ENCODE assay signal across 10 cellular contexts in the genomic region with DNA sequence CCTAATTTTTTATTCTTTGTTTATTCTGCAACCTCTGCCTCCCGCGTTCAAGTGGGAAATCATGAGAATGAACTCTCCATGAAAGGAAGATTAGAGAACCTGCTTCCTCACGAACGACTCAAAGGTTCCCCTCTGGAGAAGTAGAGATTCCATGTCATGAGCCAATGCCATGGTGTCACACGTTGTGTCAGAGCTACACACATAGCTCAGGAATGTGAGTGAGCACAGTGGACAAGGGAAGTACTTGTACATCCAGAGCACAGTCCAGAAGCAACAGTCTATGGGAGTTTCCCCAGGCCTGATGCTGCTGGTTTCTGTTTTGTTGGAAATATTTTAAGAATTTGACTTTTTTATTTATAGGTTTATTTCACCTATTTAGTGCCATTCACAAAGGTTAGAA. TPM values are rescaled to one million over a fixed set of nuclear protein-coding genes. Genes with fewer than 3 reads are reported as not detected.
DNase-seq lines count a peak whose midpoint lies in the region; ATAC-seq, FAIRE-seq and TF ChIP-seq lines count a peak whose summit lies in the region.
"Had no signal": no experiment of that assay in that cellular context is flagged by ENCODE, and none has a peak within 500 bp of the region (broad histone marks: within the 10 kb centered on the region; RNA-seq: fewer than 3 reads in every experiment).

No MANE protein-coding gene starts in this region.

- TF ChIP-seq CTCF in heart left ventricle (IDR thresholded peaks at IDR 0.05), result no peak

- H3K27ac ChIP-seq in heart left ventricle (peak overlapping the region in 3 of 12 donors; percentile 46 to 53 (median 48)), right cardiac atrium (ENCODE audit: low read length) (no peak overlapping the region)

- TF ChIP-seq POLR2A in heart left ventricle (IDR thresholded peaks at IDR 0.05) (no peak), GM12892 (IDR thresholded peaks at IDR 0.05; ENCODE audit: low read depth, low read length) (no peak)

- intact Hi-C loops in heart left ventricle (cut with DNase I) (loop anchor here in 1 of 10 donors (5.0 kb wide), 1 partner anchor 35 kb away; no protein-coding TSS in a partner anchor), Right ventricle myocardium superior (cut with DNase I) (no loop called here), right cardiac atrium (cut with DNase I) (no loop called here)

- H3K4me1 ChIP-seq in heart left ventricle (peaks cover 0 to 46% (median 22%) of the 10 kb centered on the region in 12 donors), right cardiac atrium (ENCODE audit: control insufficient read depth, insufficient read depth, low read length) (peaks cover 9% of the 10 kb centered on the region)

- DNase-seq in heart left ventricle, result peak in 2 of 5 donors; percentile 21 to 47
- DNase-seq in Right ventricle myocardium superior, result no peak
- DNase-seq in astrocyte of the hippocampus (ENCODE audit: low read depth, low spot score), result peak; percentile 85
- no peak for DNase-seq in right cardiac atrium
- no peak for DNase-seq in GM12892 (ENCODE audit: insufficient read length)
- no peak for DNase-seq in hypothalamus (lab: John Stamatoyannopoulos, UW)
- DNase-seq in NCI-H748 (lab: John Stamatoyannopoulos, UW; ENCODE audit: unreplicated experiment), result no peak
- no peak for DNase-seq in activated T-cell treated with anti-CD3 and anti-CD28 coated beads for 4 hours
- DNase-seq: GDM1, NCI-H1105 had no signal

- FAIRE-seq in GM12892 (lab: Jason Lieb, UNC), result no peak

- H3K36me3 ChIP-seq in heart left ventricle, result no peaks in the 10 kb centered on the region

- 32 to 49% (median 45%) methylated on average over 5 of the region's 5 CpGs for WGBS in heart left ventricle, 4 donors
- WGBS in right cardiac atrium, result 53% methylated on average over 5 of the region's 5 CpGs

- H3K27me3 ChIP-seq in heart left ventricle (no peaks in the 10 kb centered on the region), right cardiac atrium (ENCODE audit: control insufficient read depth, insufficient read depth) (no peaks in the 10 kb centered on the region)

- H3K4me3 ChIP-seq in heart left ventricle (no peak overlapping the region), right cardiac atrium (ENCODE audit: low read length) (no peak overlapping the region)

- ATAC-seq in heart left ventricle, result peak; percentile 38 to 80 (median 76)
- no peak for ATAC-seq in Right ventricle myocardium superior (ENCODE audit: poor library complexity)
- ATAC-seq in right cardiac atrium, result peak; percentile 45 to 68

- H3K9me3 ChIP-seq in heart left ventricle, result no peaks in the 10 kb centered on the region
- H3K9me3 ChIP-seq in right cardiac atrium (ENCODE audit: control insufficient read depth, low read length), result no peaks in the 10 kb centered on the region

RNA-seq across cellular contexts. Expression of a gene that starts 26.8 kb away (rescaled TPM):
- 100 to 1,000 TPM; 143 to 219 (median 180) TPM for total RNA-seq in heart left ventricle
- polyA plus RNA-seq in heart left ventricle, result 100 to 1,000 TPM in 1 of 2 donors, 10 to 100 TPM in 1; 59.7 to 157 TPM
- total RNA-seq in Right ventricle myocardium superior, result 135 TPM
- 100 to 1,000 TPM; 132 to 178 (median 141) TPM for total RNA-seq in right cardiac atrium
- polyA plus RNA-seq in right cardiac atrium, result 57.9 TPM
- polyA plus RNA-seq in GM12892 (2012; ENCODE audit: missing spikeins), result 93.8 TPM
